In genomic region chr9:132075853-132076252, GRCh38 we compare ENCODE assay signal across 24 cellular contexts. TPM values are rescaled to one million over a fixed set of nuclear protein-coding genes. Genes with fewer than 3 reads are reported as not detected.
A peak's percentile ranks its signal among the peaks of the same experiment; 100 is the strongest.
DNase-seq lines count a peak whose midpoint lies in the region; ATAC-seq, FAIRE-seq and TF ChIP-seq lines count a peak whose summit lies in the region.
"Had no signal": no experiment of that assay in that cellular context is flagged by ENCODE, and none has a peak within 500 bp of the region (broad histone marks: within the 10 kb centered on the region; RNA-seq: fewer than 3 reads in every experiment).

No MANE protein-coding gene starts in this region.

- TF ChIP-seq CTCF in MCF 10A (IDR thresholded peaks at IDR 0.05; ENCODE audit: unreplicated experiment) = no peak
- no peak for TF ChIP-seq CTCF in breast epithelium (IDR thresholded peaks at IDR 0.05)
- no peak for TF ChIP-seq CTCF in HFFc6 (IDR thresholded peaks at IDR 0.05)
- no peak for TF ChIP-seq CTCF in K562 (IDR thresholded peaks at IDR 0.05 in 2 of 3, conservative IDR thresholded peaks at IDR 0.05 in 1 of 3; ENCODE audit: insufficient read depth in 2 of 3, low read depth in 1 of 3, low read length in 3 of 3)
- no peak for TF ChIP-seq CTCF in thoracic aorta (IDR thresholded peaks at IDR 0.05)

- no peaks in the 10 kb centered on the region for H3K9me3 Mint-ChIP-seq in MCF 10A (ENCODE audit: unreplicated experiment)
- no peaks in the 10 kb centered on the region for H3K9me3 Mint-ChIP-seq in HFFc6
- H3K9me3 Mint-ChIP-seq: mesothelial cell of epicardium, naive B cell, WTC11 had no signal

- no peak for TF ChIP-seq RAD21 in K562 (CRISPR knock-in tag; conservative IDR thresholded peaks at IDR 0.05 in 1 of 2, IDR thresholded peaks at IDR 0.05 in 1 of 2)

- DNase-seq in MCF 10A (ENCODE audit: unreplicated experiment) (peak; percentile 27), breast epithelium (ENCODE audit: low spot score in 2 of 2) (no peak), HFFc6 (no peak), K562 (ENCODE audit: extremely low read depth in 1 of 4, low spot score in 3 of 4) (no peak), thoracic aorta (ENCODE audit: low spot score) (no peak), NCI-H187 (lab: John Stamatoyannopoulos, UW) (no peak)
- DNase-seq in stimulated activated CD4-positive, alpha-beta T cell treated with anti-CD3 and anti-CD28 coated beads, Interleukin-12 subunit alpha, Interleukin-12 subunit beta, amount 100 ng/mL, for 4 hours = no peak
- DNase-seq: activated CD4-positive, alpha-beta T cell treated with anti-CD3 and anti-CD28 coated beads, Interleukin-2, amount 50 U/mL, for 48 hours; activated gamma-delta T cell treated with Interleukin-2 at 50 U/mL for 16 hours; Calu3; effector CD4-positive, alpha-beta T cell; Kasumi-1; left ventricle myocardium superior; naive B cell; NCI-H524; NK-92 treated with Interleukin-12 subunit alpha and Interleukin-12 subunit beta, amount 100 ng/mL, for 24 hours; SIG-M5; small intestine had no signal

- in situ Hi-C loops in K562 (cut with MboI) = no loop called here

- H3K27me3 ChIP-seq in breast epithelium (no peaks in the 10 kb centered on the region), K562 (ENCODE audit: control insufficient read depth in 2 of 2, insufficient read depth in 2 of 2, low read length in 2 of 2) (no peaks in the 10 kb centered on the region), thoracic aorta (replicated peaks; ENCODE audit: insufficient read depth) (no peaks in the 10 kb centered on the region)
- H3K27me3 ChIP-seq: BLaER1 treated with 17β-estradiol and CSF1 and Interleukin-3, amounts not matched to agents 10 nM and 100 nM had no signal

- POLR2A ChIA-PET in MCF 10A (lab: Yijun Ruan, JAX) = interaction anchor here (1.1 kb wide), 1 partner anchor 15 kb away, joined by 4 read pairs; no protein-coding TSS in a partner anchor
- POLR2A ChIA-PET in K562 (lab: Yijun Ruan, JAX) = interaction anchor here (0.7 kb wide), 1 partner anchor 35 kb away, joined by 3 read pairs; no protein-coding TSS in a partner anchor

- H3K27ac ChIP-seq in breast epithelium (no peak overlapping the region), K562 (ENCODE audit: extremely low read depth, low read depth, low read length) (no peak overlapping the region; the same call in 2 of the 3 replicates), thoracic aorta (peak overlapping the region; percentile 35 to 68)
- H3K27ac ChIP-seq: BLaER1 treated with 17β-estradiol and CSF1 and Interleukin-3, amounts not matched to agents 10 nM and 100 nM; epithelial cell of prostate had no signal

- H3K36me3 ChIP-seq in breast epithelium (no peaks in the 10 kb centered on the region), K562 (ENCODE audit: control insufficient read depth, insufficient read depth, low read length) (peaks cover 69% of the 10 kb centered on the region), thoracic aorta (peaks cover 6% of the 10 kb centered on the region)

- no peak overlapping the region for H3K4me2 ChIP-seq in K562 (ENCODE audit: insufficient read depth, low read length)

- no peak for FAIRE-seq in K562 (lab: Jason Lieb, UNC)
- FAIRE-seq: colon, small intestine had no signal

- no peak overlapping the region for H2AFZ ChIP-seq in K562 (ENCODE audit: low read depth, low read length)

- H3K36me3 Mint-ChIP-seq in MCF 10A (ENCODE audit: insufficient read depth, unreplicated experiment) (peaks cover 51% of the 10 kb centered on the region), HFFc6 (ENCODE audit: low read depth) (peaks cover 57% of the 10 kb centered on the region)

- no peaks in the 10 kb centered on the region for H3K4me1 ChIP-seq in breast epithelium
- H3K4me1 ChIP-seq in K562 (replicated peaks in 1 of 2; ENCODE audit: control insufficient read depth in 2 of 2, insufficient read depth in 2 of 2, low read length in 2 of 2) = peaks cover 0 to 10% of the 10 kb centered on the region in 2 experiments; a peak in 3 of 5 replicates
- peaks cover 39 to 72% of the 10 kb centered on the region in 2 donors for H3K4me1 ChIP-seq in thoracic aorta (ENCODE audit: control insufficient read depth in 1 of 2, low read depth in 2 of 2)

- 55% methylated on average over 2 of the region's 2 CpGs for WGBS in K562 (ENCODE audit: insufficient coverage, low coverage, missing lambda C conversion rate)

- TF ChIP-seq POLR2A in breast epithelium (IDR thresholded peaks at IDR 0.05) (no peak), K562 (conservative IDR thresholded peaks at IDR 0.05) (no peak)

- no peak overlapping the region for H3K27ac Mint-ChIP-seq in MCF 10A (ENCODE audit: low read depth, unreplicated experiment)
- H3K27ac Mint-ChIP-seq in HFFc6 = peak overlapping the region; percentile 63
- H3K27ac Mint-ChIP-seq: mesothelial cell of epicardium, naive B cell, WTC11 had no signal

- CTCF ChIA-PET in MCF 10A (lab: Yijun Ruan, JAX) (no interaction called here), K562 (lab: Yijun Ruan, JAX; ENCODE audit: low intra/inter-chr PET ratio) (no interaction called here)

- no peak for TF ChIP-seq EP300 in K562 (IDR thresholded peaks at IDR 0.05; ENCODE audit: low read length)

- H4K20me1 ChIP-seq in K562 (replicated peaks; ENCODE audit: control insufficient read depth, insufficient read depth, low read length) = peaks cover 8% of the 10 kb centered on the region

- no peaks in the 10 kb centered on the region for H3K9me1 ChIP-seq in K562 (ENCODE audit: control insufficient read depth, insufficient read depth, low read length)

- no peak overlapping the region for H3K4me3 Mint-ChIP-seq in MCF 10A (ENCODE audit: unreplicated experiment)
- H3K4me3 Mint-ChIP-seq in HFFc6 = no peak overlapping the region
- H3K4me3 Mint-ChIP-seq: mesothelial cell of epicardium, WTC11 had no signal

- H3K4me1 Mint-ChIP-seq in MCF 10A (ENCODE audit: insufficient read depth, unreplicated experiment) (peaks cover 26% of the 10 kb centered on the region), HFFc6 (ENCODE audit: low read depth) (peaks cover 64% of the 10 kb centered on the region)

- no TSS peak for BruUV-seq in MCF 10A (replicated peaks; lab: Mats Ljungman, UMichigan)
- BruUV-seq in K562 (replicated peaks; lab: Mats Ljungman, UMichigan) = no TSS peak

- H3K4me3 ChIP-seq in breast epithelium = no peak overlapping the region
- H3K4me3 ChIP-seq in K562 = no peak overlapping the region
- no peak overlapping the region for H3K4me3 ChIP-seq in thoracic aorta
- H3K4me3 ChIP-seq: BLaER1 treated with 17β-estradiol and CSF1 and Interleukin-3, amounts not matched to agents 10 nM and 100 nM had no signal

- no peak overlapping the region for H3K9ac ChIP-seq in K562 (ENCODE audit: insufficient read depth in 1 of 2, low read depth in 2 of 2, low read length in 2 of 2)
- H3K9ac ChIP-seq: BLaER1 treated with 17β-estradiol and CSF1 and Interleukin-3, amounts not matched to agents 10 nM and 100 nM had no signal

- H3K9me3 ChIP-seq in breast epithelium (no peaks in the 10 kb centered on the region), K562 (replicated peaks; ENCODE audit: control insufficient read depth, insufficient read depth, low read depth, low read length) (no peaks in the 10 kb centered on the region), thoracic aorta (no peaks in the 10 kb centered on the region)
- H3K9me3 ChIP-seq: BLaER1 treated with 17β-estradiol and CSF1 and Interleukin-3, amounts not matched to agents 10 nM and 100 nM had no signal

- ATAC-seq in K562 = no peak
- no peak for ATAC-seq in thoracic aorta (ENCODE audit: insufficient number of reproducible peaks, low FRiP score, low read depth)
- no peak for ATAC-seq in GM19452 (IDR thresholded peaks at IDR 0.05; ENCODE audit: unreplicated experiment)
- ATAC-seq: left ventricle myocardium superior, WTC11 had no signal

- intact Hi-C loops in MCF 10A (cut with micrococcal nuclease) = loop anchor here (10.0 kb wide), 1 partner anchor 89 kb away; the partner anchor contains the start of gene NTNG2
- intact Hi-C loops in breast epithelium (cut with DNase I; ENCODE audit: low total_unique reads) = loop anchor here (10.0 kb wide), 1 partner anchor 789 kb away; no protein-coding TSS in a partner anchor
- intact Hi-C loops in K562 (cut with micrococcal nuclease) = no loop called here

- H3K79me2 ChIP-seq in K562 (ENCODE audit: control insufficient read depth, insufficient read depth, low read length) = peaks cover 74% of the 10 kb centered on the region

- no peaks in the 10 kb centered on the region for H3K27me3 Mint-ChIP-seq in MCF 10A (ENCODE audit: insufficient read depth, unreplicated experiment)
- peaks cover 2% of the 10 kb centered on the region; the same call in 1 of the 2 replicates for H3K27me3 Mint-ChIP-seq in HFFc6 (ENCODE audit: insufficient read depth)
- H3K27me3 Mint-ChIP-seq: naive B cell had no signal

TF ChIP-seq in K562, 482 proteins besides CTCF, POLR2A, EP300 and RAD21 (continues in another document):
- no peak for TF ChIP-seq HDAC8 (tag; IDR thresholded peaks at IDR 0.05)

RNA-seq across cellular contexts. Expression of gene MED27, which starts 3.8 kb away (rescaled TPM):
- total RNA-seq in MCF 10A (2022) (34.3 and 41.9 TPM in 2 replicates), breast epithelium (10 to 100 TPM; 14.4 to 20.3 (median 15.8) TPM), K562 (2014; rRNA removed) (27.2 and 35.8 TPM in 2 replicates), K562 (2014; rRNA removed; fragmentation: Illumina TruSeq; extraction: Trizol) (24.0 and 25.2 TPM in 2 replicates), K562 (2015; rRNA removed; fragmentation: Illumina TruSeq; extraction: Trizol) (28.9 and 29.7 TPM in 2 replicates), K562 (2021) (36.1 and 38.5 TPM in 2 replicates), thoracic aorta (10 to 100 TPM; 19.3 to 26.5 TPM)
- 10 to 100 TPM; 30.2 to 37.7 (median 32.7) TPM for total RNA-seq in HFFc6 (2021; fragmentation: NEBNext Ultra II Directional; extraction: Animal tissue kit (Norgen Biotek cat#: 25700))
- 26.4 and 33.2 TPM in 2 replicates for total RNA-seq in K562 (2011; cell fraction: chromatin; rRNA removed; ENCODE audit: low replicate concordance)
- 24.2 and 24.8 TPM in 2 replicates for total RNA-seq in K562 (2011; cell fraction: nucleolus; rRNA removed)
- 25.0 and 27.9 TPM in 2 replicates for total RNA-seq in K562 (2011; cell fraction: nucleoplasm; rRNA removed)
- polyA plus RNA-seq in K562 (2011; rRNA removed) (40.8 and 47.9 TPM in 2 replicates), K562 (2014; fragmentation: Illumina TruSeq; extraction: Trizol) (43.1 and 44.5 TPM in 2 replicates), K562 (2014; fragmentation: Nextera tagmentation; extraction: Ambion mirVana) (10 to 100 TPM; 73.3 to 91.0 TPM), K562 (2014; rRNA removed) (24.4 and 28.2 TPM in 2 replicates)
- 56.7 and 69.0 TPM in 2 replicates for polyA plus RNA-seq in K562 (2011; cell fraction: cytosol; rRNA removed)
- 21.8 and 22.7 TPM in 2 replicates for polyA plus RNA-seq in K562 (2011; cell fraction: nucleus; rRNA removed)
- polyA plus RNA-seq in K562 (2012) = 42.0 and 45.2 TPM in 2 replicates
- 51.5 and 71.0 TPM in 2 replicates for polyA minus RNA-seq in K562 (2011; rRNA and poly(A)+ RNA removed)
- polyA minus RNA-seq in K562 (2011; cell fraction: cytosol; rRNA and poly(A)+ RNA removed) = 19.9 and 29.0 TPM in 2 replicates
- 16.2 and 22.0 TPM in 2 replicates for polyA minus RNA-seq in K562 (2011; cell fraction: nucleus; rRNA and poly(A)+ RNA removed)

Comparison
In these comparisons a context has a peak if more than half of its experiments do, and no peak if none do; other contexts are left out.
1. H3K27ac ChIP-seq: peak in thoracic aorta (2 of 2); none in breast epithelium (0 of 2) and K562 (single experiment).